ENCODE assay signal across 9 cellular contexts in genomic region chr7:92904292-92905131, GRCh38.
A peak's percentile ranks its signal among the peaks of the same experiment; 100 is the strongest.
DNase-seq lines count a peak whose midpoint lies in the region; ATAC-seq lines count a peak whose summit lies in the region.
"Had no signal": no experiment of that assay in that cellular context is flagged by ENCODE, and none has a peak within 500 bp of the region (broad histone marks: within the 10 kb centered on the region; RNA-seq: fewer than 3 reads in every experiment).

No MANE protein-coding gene starts in this region.

- H3K4me3 Mint-ChIP-seq in CD4-positive, CD25-positive, alpha-beta regulatory T cell, result peak overlapping the region in 2 of 4 donors; percentile 8 to 14

- H3K4me3 ChIP-seq in CD4-positive, CD25-positive, alpha-beta regulatory T cell (ENCODE audit: low read depth, low read length), result peak overlapping the region; percentile 38
- H3K4me3 ChIP-seq: skin epidermis had no signal

- peaks cover 0 to 3% (median 1%) of the 10 kb centered on the region in 7 donors for H3K9me3 Mint-ChIP-seq in CD4-positive, CD25-positive, alpha-beta regulatory T cell

- H3K27ac ChIP-seq in CD4-positive, CD25-positive, alpha-beta regulatory T cell (ENCODE audit: insufficient read depth, low read length, poor library complexity, severe bottlenecking), result peak overlapping the region; percentile 36

- peak overlapping the region in 2 of 3 donors; percentile 33 to 83 for H3K27ac Mint-ChIP-seq in CD4-positive, CD25-positive, alpha-beta regulatory T cell

- H3K36me3 Mint-ChIP-seq in CD4-positive, CD25-positive, alpha-beta regulatory T cell, result no peaks in the 10 kb centered on the region

- H3K4me1 Mint-ChIP-seq in CD4-positive, CD25-positive, alpha-beta regulatory T cell, result peaks cover 7 to 30% (median 15%) of the 10 kb centered on the region in 4 donors

- no peaks in the 10 kb centered on the region for H3K9me3 ChIP-seq in CD4-positive, CD25-positive, alpha-beta regulatory T cell (ENCODE audit: control insufficient read depth in 2 of 2, low read length in 2 of 2)

- H3K27me3 Mint-ChIP-seq in CD4-positive, CD25-positive, alpha-beta regulatory T cell, result no peaks in the 10 kb centered on the region

- ATAC-seq in CD4-positive, CD25-positive, alpha-beta regulatory T cell (ENCODE audit: low read depth in 2 of 2), result peak; percentile 100
- ATAC-seq in GM21390 (IDR thresholded peaks at IDR 0.05; ENCODE audit: unreplicated experiment), result peak; percentile 96

- H3K4me1 ChIP-seq in CD4-positive, CD25-positive, alpha-beta regulatory T cell (ENCODE audit: control insufficient read depth, insufficient read depth, low read length, poor library complexity, severe bottlenecking), result peaks cover 14% of the 10 kb centered on the region

- peak; percentile 44 to 96 (median 64) for DNase-seq in CD4-positive, CD25-positive, alpha-beta regulatory T cell
- DNase-seq in HPDE6-E6E7 (ENCODE audit: extremely low spot score) (peak; percentile 91), dermis blood vessel endothelial cell (peak; percentile 43), NCI-H345 (lab: John Stamatoyannopoulos, UW) (no peak), NCI-H1417 (lab: John Stamatoyannopoulos, UW) (no peak)
- peak; percentile 73 for DNase-seq in activated CD4-positive, CD25-positive, alpha-beta regulatory T cell treated with anti-CD3 and anti-CD28 coated beads, Interleukin-2, amount 50 U/mL, for 72 hours
- peak; percentile 85 to 91 for DNase-seq in stimulated activated CD4-positive, alpha-beta T cell treated with anti-CD3 and anti-CD28 coated beads, Interleukin-15, amount 100 ng/mL, for 48 hours (ENCODE audit: low read depth in 2 of 2)

- H3K36me3 ChIP-seq in CD4-positive, CD25-positive, alpha-beta regulatory T cell (ENCODE audit: control insufficient read depth, insufficient read depth, low read length), result no peaks in the 10 kb centered on the region

- no peaks in the 10 kb centered on the region for H3K27me3 ChIP-seq in CD4-positive, CD25-positive, alpha-beta regulatory T cell (ENCODE audit: control insufficient read depth, insufficient read depth, low read length)

Comparison
In these comparisons a context has a peak if more than half of its experiments do, and no peak if none do; other contexts are left out.
1. DNase-seq: peak in CD4-positive, CD25-positive, alpha-beta regulatory T cell (3 of 3), HPDE6-E6E7 (single experiment), activated CD4-positive, CD25-positive, alpha-beta regulatory T cell treated with anti-CD3 and anti-CD28 coated beads, Interleukin-2, amount 50 U/mL, for 72 hours (single experiment), dermis blood vessel endothelial cell (single experiment) and stimulated activated CD4-positive, alpha-beta T cell treated with anti-CD3 and anti-CD28 coated beads, Interleukin-15, amount 100 ng/mL, for 48 hours (2 of 2); none in NCI-H345 (single experiment) and NCI-H1417 (0 of 3).